In genomic region chr17:74368341-74369152, GRCh38 we compare ENCODE assay signal across 8 cellular contexts. TPM values are rescaled to one million over a fixed set of nuclear protein-coding genes. Genes with fewer than 3 reads are reported as not detected.
DNase-seq lines count a peak whose midpoint lies in the region; ATAC-seq and TF ChIP-seq lines count a peak whose summit lies in the region.

No MANE protein-coding gene starts in this region.

- no peak overlapping the region for H3K4me3 ChIP-seq in HFF-Myc (replicated peaks; ENCODE audit: low read depth, low read length)
- H3K4me3 ChIP-seq in fibroblast of the aortic adventitia (ENCODE audit: low read depth, low read length), result no peak overlapping the region

- H3K9me3 Mint-ChIP-seq in activated T-helper 2 cell treated with anti-CD3 and anti-CD28 coated beads, Interferon-gamma antibody, Interleukin-2, Interleukin-4, amounts not matched to agents 10 μg/mL and 5 μg/mL and 100 μg/mL, durations not matched to agents 14 hours and 24 hours and 36 hours, result no peaks in the 10 kb centered on the region

- H3K4me3 Mint-ChIP-seq in activated T-helper 2 cell treated with anti-CD3 and anti-CD28 coated beads, Interferon-gamma antibody, Interleukin-2, Interleukin-4, amounts not matched to agents 10 μg/mL and 5 μg/mL and 100 μg/mL, durations not matched to agents 14 hours and 24 hours and 36 hours (ENCODE audit: low read depth), result no peak overlapping the region

- H3K27me3 Mint-ChIP-seq in activated T-helper 2 cell treated with anti-CD3 and anti-CD28 coated beads, Interferon-gamma antibody, Interleukin-2, Interleukin-4, amounts not matched to agents 10 μg/mL and 5 μg/mL and 100 μg/mL, durations not matched to agents 14 hours and 24 hours and 36 hours (ENCODE audit: low read depth), result peaks cover 3% of the 10 kb centered on the region

- intact Hi-C loops in activated T-helper 2 cell treated with anti-CD3 and anti-CD28 coated beads, Interferon-gamma antibody, Interleukin-2, Interleukin-4, amounts not matched to agents 10 μg/mL and 5 μg/mL and 100 μg/mL, durations not matched to agents 14 hours and 24 hours and 36 hours (cut with micrococcal nuclease), result loop anchor here (2.0 to 5.0 kb wide), 4 partner anchors 88 to 234 kb away; no protein-coding TSS in a partner anchor

- DNase-seq in CD1c-positive myeloid dendritic cell (ENCODE audit: extremely low spot score) (peak; percentile 84), HFF-Myc (ENCODE audit: extremely low read depth, low read depth) (peak; percentile 7), RPMI8226 (peak; percentile 71), fibroblast of the aortic adventitia (ENCODE audit: low read depth) (peak; percentile 63), nucleus accumbens (lab: John Stamatoyannopoulos, UW) (peak in 53 of 56 donors; percentile 13 to 89 (median 65)), substantia nigra (lab: John Stamatoyannopoulos, UW) (peak in 47 of 49 donors; percentile 32 to 83 (median 67))
- peak; percentile 56 for DNase-seq in activated T-helper 2 cell treated with anti-CD3 and anti-CD28 coated beads, Interferon-gamma antibody, Interleukin-2, Interleukin-4, amounts not matched to agents 10 μg/mL and 5 μg/mL and 100 μg/mL, durations not matched to agents 14 hours and 24 hours and 36 hours (ENCODE audit: low spot score)

- H3K4me1 Mint-ChIP-seq in activated T-helper 2 cell treated with anti-CD3 and anti-CD28 coated beads, Interferon-gamma antibody, Interleukin-2, Interleukin-4, amounts not matched to agents 10 μg/mL and 5 μg/mL and 100 μg/mL, durations not matched to agents 14 hours and 24 hours and 36 hours (ENCODE audit: low read depth), result peaks cover 13% of the 10 kb centered on the region

- peak; percentile 94 for TF ChIP-seq CTCF in HFF-Myc (IDR thresholded peaks at IDR 0.05; ENCODE audit: low read depth, low read length, missing control alignments)
- TF ChIP-seq CTCF in fibroblast of the aortic adventitia (IDR thresholded peaks at IDR 0.05; ENCODE audit: insufficient read depth, low read length), result peak; percentile 96

- H3K36me3 Mint-ChIP-seq in activated T-helper 2 cell treated with anti-CD3 and anti-CD28 coated beads, Interferon-gamma antibody, Interleukin-2, Interleukin-4, amounts not matched to agents 10 μg/mL and 5 μg/mL and 100 μg/mL, durations not matched to agents 14 hours and 24 hours and 36 hours (ENCODE audit: low read depth), result no peaks in the 10 kb centered on the region

- no peak overlapping the region for H3K27ac Mint-ChIP-seq in activated T-helper 2 cell treated with anti-CD3 and anti-CD28 coated beads, Interferon-gamma antibody, Interleukin-2, Interleukin-4, amounts not matched to agents 10 μg/mL and 5 μg/mL and 100 μg/mL, durations not matched to agents 14 hours and 24 hours and 36 hours

- H3K27ac ChIP-seq in substantia nigra (ENCODE audit: low read depth, low read length, poor library complexity, severe bottlenecking), result peak overlapping the region; percentile 32

- no peak for ATAC-seq in GM18519 (IDR thresholded peaks at IDR 0.05; ENCODE audit: low FRiP score, unreplicated experiment)

RNA-seq across cellular contexts. Expression of gene GPR142, which starts 1.2 kb away (rescaled TPM):
- total RNA-seq in activated T-helper 2 cell treated with anti-CD3 and anti-CD28 coated beads, Interferon-gamma antibody, Interleukin-2, Interleukin-4, amounts not matched to agents 10 μg/mL and 5 μg/mL and 100 μg/mL, durations not matched to agents 14 hours and 24 hours and 36 hours, result not detected in 2 replicates
- total RNA-seq in fibroblast of the aortic adventitia (ENCODE audit: low replicate concordance), result not detected in 2 replicates

RNA-seq across cellular contexts. Expression of gene BTBD17, which starts 6.9 kb away (rescaled TPM):
- not detected in 2 replicates for total RNA-seq in activated T-helper 2 cell treated with anti-CD3 and anti-CD28 coated beads, Interferon-gamma antibody, Interleukin-2, Interleukin-4, amounts not matched to agents 10 μg/mL and 5 μg/mL and 100 μg/mL, durations not matched to agents 14 hours and 24 hours and 36 hours
- not detected in 2 replicates for total RNA-seq in fibroblast of the aortic adventitia (ENCODE audit: low replicate concordance)

RNA-seq across cellular contexts. Expression of gene KIF19, which starts 42.5 kb away (rescaled TPM):
- total RNA-seq in activated T-helper 2 cell treated with anti-CD3 and anti-CD28 coated beads, Interferon-gamma antibody, Interleukin-2, Interleukin-4, amounts not matched to agents 10 μg/mL and 5 μg/mL and 100 μg/mL, durations not matched to agents 14 hours and 24 hours and 36 hours, result 0.14 TPM in 1 of 2 replicates, not detected in the other
- not detected in 2 replicates for total RNA-seq in fibroblast of the aortic adventitia (ENCODE audit: low replicate concordance)

Comparison
In these comparisons a context has a peak if more than half of its experiments do, and no peak if none do; other contexts are left out.
1. DNase-seq: peak in every context shown above with its lines; median percentile 84 in CD1c-positive myeloid dendritic cell; 71 in RPMI8226; 67 in substantia nigra; 65 in nucleus accumbens; 63 in fibroblast of the aortic adventitia; 56 in activated T-helper 2 cell treated with anti-CD3 and anti-CD28 coated beads, Interferon-gamma antibody, Interleukin-2, Interleukin-4, amounts not matched to agents 10 μg/mL and 5 μg/mL and 100 μg/mL, durations not matched to agents 14 hours and 24 hours and 36 hours; 7 in HFF-Myc.